Comparison of ENCODE assay signal across 18 cellular contexts in the genomic region with DNA sequence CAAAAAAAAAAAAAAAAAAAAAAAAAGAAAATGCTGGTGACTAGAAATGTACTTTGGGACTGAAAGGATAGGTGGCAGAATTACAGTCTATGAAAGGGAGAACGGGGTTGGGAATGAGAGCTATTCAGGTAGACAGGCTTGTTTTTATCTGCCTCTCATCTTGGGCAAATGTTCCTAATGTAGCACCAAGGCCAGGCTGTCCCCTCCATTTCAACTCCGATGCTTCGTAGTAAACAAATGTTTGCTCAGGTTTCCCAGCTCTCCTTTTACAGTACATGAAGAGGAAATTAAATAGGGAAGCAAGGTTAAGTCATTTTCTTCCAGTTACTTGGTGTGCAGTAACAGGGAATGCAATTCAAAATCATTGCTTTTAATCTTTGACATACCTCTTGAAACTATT. TPM values are rescaled to one million over a fixed set of nuclear protein-coding genes. Genes with fewer than 3 reads are reported as not detected.
"Had no signal": no experiment of that assay in that cellular context is flagged by ENCODE, and none has a peak within 500 bp of the region (broad histone marks: within the 10 kb centered on the region; RNA-seq: fewer than 3 reads in every experiment).

No MANE protein-coding gene starts in this region.

- H3K4me3 Mint-ChIP-seq: activated CD4-positive, alpha-beta memory T cell treated with anti-CD3 and anti-CD28 coated beads, Interleukin-2, amount 10 ng/mL, durations not matched to agents 7 days and 5 days; activated CD8-positive, alpha-beta memory T cell treated with anti-CD3 and anti-CD28 coated beads, Interleukin-2, amount 10 ng/mL, durations not matched to agents 7 days and 5 days; activated naive CD4-positive, alpha-beta T cell treated with anti-CD3 and anti-CD28 coated beads for 36 hours had no signal

- H3K27ac ChIP-seq: brain microvascular endothelial cell, colonic mucosa, thyroid gland had no signal

- H3K4me1 Mint-ChIP-seq: activated CD4-positive, alpha-beta memory T cell treated with anti-CD3 and anti-CD28 coated beads, Interleukin-2, amount 10 ng/mL, durations not matched to agents 7 days and 5 days; nephron had no signal

- H3K9me3 ChIP-seq: colonic mucosa, spleen, thyroid gland had no signal

- H3K9me3 Mint-ChIP-seq: activated CD4-positive, alpha-beta memory T cell treated with anti-CD3 and anti-CD28 coated beads, Interleukin-2, amount 10 ng/mL, durations not matched to agents 7 days and 5 days; activated naive CD4-positive, alpha-beta T cell treated with anti-CD3 and anti-CD28 coated beads for 36 hours; activated T-helper 2 cell treated with anti-CD3 and anti-CD28 coated beads, Interferon-gamma antibody, Interleukin-2, Interleukin-4, amounts not matched to agents 10 μg/mL and 5 μg/mL and 100 μg/mL, durations not matched to agents 14 hours and 24 hours and 36 hours had no signal

- H3K27me3 ChIP-seq: brain microvascular endothelial cell, colonic mucosa, thyroid gland had no signal

- H3K4me3 ChIP-seq: colonic mucosa, spleen, thyroid gland had no signal

- H3K36me3 ChIP-seq: colonic mucosa, spleen, thyroid gland had no signal

- H3K27ac Mint-ChIP-seq: activated CD4-positive, alpha-beta memory T cell treated with anti-CD3 and anti-CD28 coated beads, Interleukin-2, amount 10 ng/mL, durations not matched to agents 7 days and 5 days; activated CD8-positive, alpha-beta memory T cell treated with anti-CD3 and anti-CD28 coated beads, Interleukin-2, amount 10 ng/mL, durations not matched to agents 7 days and 5 days; activated naive CD4-positive, alpha-beta T cell treated with anti-CD3 and anti-CD28 coated beads for 36 hours; activated T-helper 2 cell treated with anti-CD3 and anti-CD28 coated beads, Interferon-gamma antibody, Interleukin-2, Interleukin-4, amounts not matched to agents 10 μg/mL and 5 μg/mL and 100 μg/mL, durations not matched to agents 14 hours and 24 hours and 36 hours; nephron had no signal

- ATAC-seq: activated CD8-positive, alpha-beta memory T cell treated with anti-CD3 and anti-CD28 coated beads, Interleukin-2, amount 10 ng/mL, durations not matched to agents 7 days and 5 days had no signal

- H3K4me1 ChIP-seq: colonic mucosa, thyroid gland had no signal

- H3K36me3 Mint-ChIP-seq: activated CD8-positive, alpha-beta memory T cell treated with anti-CD3 and anti-CD28 coated beads, Interleukin-2, amount 10 ng/mL, durations not matched to agents 7 days and 5 days had no signal

- DNase-seq: activated CD4-positive, alpha-beta memory T cell treated with anti-CD3 and anti-CD28 coated beads, Interleukin-2, amount 10 ng/mL, durations not matched to agents 7 days and 5 days; activated CD4-positive, alpha-beta T cell treated with anti-CD3 and anti-CD28 coated beads for 48 hours; activated CD4-positive, CD25-positive, alpha-beta regulatory T cell; activated CD8-positive, alpha-beta memory T cell treated with anti-CD3 and anti-CD28 coated beads, Interleukin-2, amount 10 ng/mL, durations not matched to agents 7 days and 5 days; activated naive CD4-positive, alpha-beta T cell treated with anti-CD3 and anti-CD28 coated beads for 36 hours; activated T-cell treated with anti-CD3 and anti-CD28 coated beads, Interleukin-2, amount 50 U/mL, for 1 hour; anterior cingulate cortex; brain microvascular endothelial cell; central memory CD4-positive, alpha-beta T cell; colonic mucosa; foreskin melanocyte; midbrain; retina; spleen; stimulated activated naive CD4-positive, alpha-beta T cell treated with Interleukin-2 at 50 U/mL for 16 hours; thyroid gland had no signal

RNA-seq across cellular contexts. Expression of a gene that starts 4.4 kb away (rescaled TPM):
- total RNA-seq: activated CD4-positive, alpha-beta memory T cell treated with anti-CD3 and anti-CD28 coated beads, Interleukin-2, amount 10 ng/mL, durations not matched to agents 7 days and 5 days had no signal
